In genomic region chr11:10072142-10072541, GRCh38 we compare ENCODE assay signal across 29 cellular contexts.
DNase-seq lines count a peak whose midpoint lies in the region; FAIRE-seq lines count a peak whose summit lies in the region.
"Had no signal": no experiment of that assay in that cellular context is flagged by ENCODE, and none has a peak within 500 bp of the region (broad histone marks: within the 10 kb centered on the region; RNA-seq: fewer than 3 reads in every experiment).

No MANE protein-coding gene starts in this region.

- H3K9me3 ChIP-seq in effector memory CD4-positive, alpha-beta T cell (ENCODE audit: control insufficient read depth, low read length): no peaks in the 10 kb centered on the region
- H3K9me3 ChIP-seq: HAP-1, lower lobe of right lung had no signal

- H3K4me1 ChIP-seq in effector memory CD4-positive, alpha-beta T cell (ENCODE audit: control insufficient read depth, insufficient read depth, low read length, poor library complexity, severe bottlenecking): no peaks in the 10 kb centered on the region
- H3K4me1 ChIP-seq: lower lobe of right lung had no signal

- H3K27me3 ChIP-seq in effector memory CD4-positive, alpha-beta T cell (replicated peaks; ENCODE audit: control insufficient read depth, insufficient read depth, low read length, poor library complexity, severe bottlenecking): no peaks in the 10 kb centered on the region

- no peak overlapping the region for H3K4me3 ChIP-seq in effector memory CD4-positive, alpha-beta T cell (ENCODE audit: insufficient read depth, low read depth, low read length, poor library complexity, severe bottlenecking)
- H3K4me3 ChIP-seq: GM12878, HAP-1, lower lobe of right lung, skin epidermis had no signal

- FAIRE-seq in A204.1 (lab: Jason Lieb, UNC): peak; percentile 51
- FAIRE-seq: GM12878, urothelium cell line had no signal

- no peak overlapping the region for H3K27ac ChIP-seq in effector memory CD4-positive, alpha-beta T cell (ENCODE audit: insufficient read depth, low read length, poor library complexity, severe bottlenecking)
- H3K27ac ChIP-seq: KMS-11, lower lobe of right lung, skin epidermis had no signal

- no peaks in the 10 kb centered on the region for H3K36me3 ChIP-seq in effector memory CD4-positive, alpha-beta T cell (ENCODE audit: control insufficient read depth, insufficient read depth, low read length)
- H3K36me3 ChIP-seq: HAP-1, lower lobe of right lung had no signal

- peak; percentile 21 for DNase-seq in H4 (ENCODE audit: low spot score)
- peak; percentile 32 for DNase-seq in brain pericyte (ENCODE audit: low read depth, low spot score)
- DNase-seq in hepatic stellate cell (ENCODE audit: low spot score): peak; percentile 4
- no peak for DNase-seq in effector memory CD4-positive, alpha-beta T cell
- DNase-seq in DMS153 treated with DMSO at 0.1 percent for 48 hours (lab: John Stamatoyannopoulos, UW; ENCODE audit: unreplicated experiment): no peak
- DNase-seq in activated CD8-positive, alpha-beta memory T cell treated with anti-CD3 and anti-CD28 coated beads, Interleukin-2, amount 50 U/mL, for 48 hours: no peak
- no peak for DNase-seq in stimulated activated CD4-positive, alpha-beta T cell treated with anti-CD3 and anti-CD28 coated beads, Interleukin-12 subunit alpha, Interleukin-12 subunit beta, amount 100 ng/mL, for 4 hours
- DNase-seq: activated CD4-positive, alpha-beta T cell treated with anti-CD3 and anti-CD28 coated beads, Interleukin-2, amount 50 U/mL, for 1 hour; activated CD4-positive, CD25-positive, alpha-beta regulatory T cell; activated gamma-delta T cell treated with Interleukin-2 at 50 U/mL for 16 hours; activated naive CD8-positive, alpha-beta T cell treated with anti-CD3 and anti-CD28 coated beads, Interleukin-2, amount 10 ng/mL, durations not matched to agents 7 days and 5 days; activated T-cell treated with anti-CD3 and anti-CD28 coated beads, Interleukin-2, amount 50 U/mL, for 4 hours; CD8-positive, alpha-beta memory T cell; islet precursor cell; lower lobe of right lung; MV-4-11; naive thymus-derived CD8-positive, alpha-beta T cell; NCI-H1436 treated with DMSO at 0.1 percent for 48 hours; NCI-H345; occipital lobe; Right ventricle myocardium superior; stimulated activated CD4-positive, alpha-beta T cell treated with anti-CD3 and anti-CD28 coated beads, Interleukin-1b, Interleukin-23, amount 100 ng/mL, for 48 hours; stimulated activated naive CD8-positive, alpha-beta T cell treated with anti-CD3 and anti-CD28 coated beads, Interleukin-15, amount 100 ng/mL, for 72 hours had no signal

Comparison
In these comparisons a context has a peak if more than half of its experiments do, and no peak if none do; other contexts are left out.
1. DNase-seq: peak in H4 (single experiment), brain pericyte (single experiment) and hepatic stellate cell (single experiment); none in effector memory CD4-positive, alpha-beta T cell (0 of 3), DMS153 treated with DMSO at 0.1 percent for 48 hours (single experiment), activated CD8-positive, alpha-beta memory T cell treated with anti-CD3 and anti-CD28 coated beads, Interleukin-2, amount 50 U/mL, for 48 hours (single experiment) and stimulated activated CD4-positive, alpha-beta T cell treated with anti-CD3 and anti-CD28 coated beads, Interleukin-12 subunit alpha, Interleukin-12 subunit beta, amount 100 ng/mL, for 4 hours (single experiment).